8 cellular contexts compared by ENCODE assay signal in genomic region chr3:53236112-53236841, GRCh38. TPM values are rescaled to one million over a fixed set of nuclear protein-coding genes. Genes with fewer than 3 reads are reported as not detected.
A peak's percentile ranks its signal among the peaks of the same experiment; 100 is the strongest.
DNase-seq lines count a peak whose midpoint lies in the region; ATAC-seq, FAIRE-seq and TF ChIP-seq lines count a peak whose summit lies in the region.

No MANE protein-coding gene starts in this region.

- H3K4ac ChIP-seq in H1 (replicated peaks; ENCODE audit: insufficient read length, low read depth, low read length): no peak overlapping the region
- peak overlapping the region; percentile 9 to 15 for H3K4ac ChIP-seq in mesenchymal stem cell (ENCODE audit: low read depth in 1 of 2, low read length in 2 of 2)

- no peaks in the 10 kb centered on the region for H3K23me2 ChIP-seq in H1 (ENCODE audit: low read depth, low read length)

- WGBS in H1 (ENCODE audit: extremely low coverage in 1 of 2, insufficient coverage in 1 of 2, insufficient read length in 1 of 2, insufficient replicate concordance in 2 of 2, low coverage in 1 of 2, low lambda C conversion rate in 2 of 2, missing lambda C conversion rate in 1 of 2), 2 experiments: 88% methylated on average over 9 of the region's 9 CpGs; no CpG with 5 or more reads in 1 of the 2 experiments
- 56% methylated on average over 9 of the region's 9 CpGs for WGBS in mesenchymal stem cell

- no peaks in the 10 kb centered on the region for H3K9me3 Mint-ChIP-seq in CD4-positive, alpha-beta T cell

- TF ChIP-seq POLR2A in H1 (IDR thresholded peaks at IDR 0.05; ENCODE audit: control extremely low read depth in 1 of 2, low read depth in 2 of 2, low read length in 2 of 2): peak in 1 of 2 experiments; percentile 16; a peak in 1 of 3 replicates
- no peak for TF ChIP-seq POLR2A in uterus (IDR thresholded peaks at IDR 0.05)

- no peak for FAIRE-seq in H1 (lab: Jason Lieb, UNC)

- peak overlapping the region; percentile 5; the same call in 1 of the 2 replicates for H3K18ac ChIP-seq in H1 (ENCODE audit: extremely low read depth, low read length)
- H3K18ac ChIP-seq in mesenchymal stem cell (ENCODE audit: low read depth in 1 of 2, low read length in 2 of 2): peak overlapping the region; percentile 49 to 94

- no peak overlapping the region for H3K56ac ChIP-seq in H1 (replicated peaks; ENCODE audit: insufficient read length, low read depth, low read length)

- no peak overlapping the region for H2AFZ ChIP-seq in H1 (ENCODE audit: low read length)
- H2AFZ ChIP-seq in mesenchymal stem cell (ENCODE audit: low read depth, low read length): no peak overlapping the region

- no peak for TF ChIP-seq EP300 in H1 (IDR thresholded peaks at IDR 0.05; ENCODE audit: borderline replicate concordance in 1 of 2, low read depth in 2 of 2, low read length in 2 of 2)

- H3K27ac ChIP-seq in H1 (ENCODE audit: low read depth, low read length): peak overlapping the region; percentile 71
- H3K27ac ChIP-seq in mesenchymal stem cell (ENCODE audit: low read length, poor library complexity, severe bottlenecking): peak overlapping the region; percentile 79
- H3K27ac ChIP-seq in uterus: peak overlapping the region; percentile 28 to 40
- H3K27ac ChIP-seq in CD4-positive, alpha-beta T cell (ENCODE audit: low read depth, low read length): no peak overlapping the region

- no peak overlapping the region for H3K9ac ChIP-seq in H1 (replicated peaks in 1 of 4; ENCODE audit: extremely low read depth in 1 of 4, low read depth in 3 of 4, low read length in 3 of 4)
- H3K9ac ChIP-seq in mesenchymal stem cell (ENCODE audit: low read length): peak overlapping the region; percentile 81

- TF ChIP-seq CTCF in H1 (IDR thresholded peaks at IDR 0.05; ENCODE audit: control extremely low read depth in 1 of 3, insufficient read depth in 1 of 3, low read depth in 1 of 3, low read length in 3 of 3) (no peak), uterus (IDR thresholded peaks at IDR 0.05) (no peak)
- no peak for TF ChIP-seq CTCF in CD4-positive, alpha-beta T cell (IDR thresholded peaks at IDR 0.05)

- no peaks in the 10 kb centered on the region for H3K27me3 Mint-ChIP-seq in CD4-positive, alpha-beta T cell

- no peaks in the 10 kb centered on the region for H3K27me3 ChIP-seq in H1 (replicated peaks in 1 of 4; ENCODE audit: control insufficient read depth in 3 of 4, extremely low read depth in 1 of 4, insufficient read depth in 3 of 4, low read length in 3 of 4)
- H3K27me3 ChIP-seq in mesenchymal stem cell (ENCODE audit: control insufficient read depth in 1 of 2, insufficient read depth in 1 of 2, low read length in 2 of 2): no peaks in the 10 kb centered on the region
- no peaks in the 10 kb centered on the region for H3K27me3 ChIP-seq in uterus
- no peaks in the 10 kb centered on the region for H3K27me3 ChIP-seq in CD4-positive, alpha-beta T cell (ENCODE audit: control insufficient read depth, insufficient read depth, low read length)

- POLR2A ChIA-PET in H1 (lab: Charles Lee; ENCODE audit: partially characterized antibody): interaction anchor here (1.3 to 28.5 kb wide), 4 partner anchors 10 to 16 kb away, joined by 3 to 449 read pairs (median 20); partner anchors contain the start of gene TKT
- POLR2A ChIA-PET in CD4-positive, alpha-beta T cell (lab: Charles Lee): no interaction called here

- DNase-seq in H4 (ENCODE audit: low spot score) (peak; percentile 76), SHP77 (lab: John Stamatoyannopoulos, UW) (peak; percentile 63 to 80), H1 (ENCODE audit: low read depth in 1 of 2, low spot score in 2 of 2) (no peak), mesenchymal stem cell (peak; percentile 91), uterus (peak; percentile 32 to 37), NCI-H82 treated with DMSO at 0.1 percent for 48 hours (lab: John Stamatoyannopoulos, UW; ENCODE audit: unreplicated experiment) (no peak)
- DNase-seq in CD4-positive, alpha-beta T cell: no peak
- DNase-seq in effector CD8-positive, alpha-beta T cell (lab: John Stamatoyannopoulos, UW): no peak

- no peak overlapping the region for H2AK5ac ChIP-seq in H1 (ENCODE audit: low read depth, low read length)
- H2AK5ac ChIP-seq in mesenchymal stem cell (ENCODE audit: low read length, severe bottlenecking): peak overlapping the region; percentile 66

- peaks cover 83% of the 10 kb centered on the region for H3K36me3 Mint-ChIP-seq in CD4-positive, alpha-beta T cell (ENCODE audit: low read depth)

- H4K5ac ChIP-seq in H1 (ENCODE audit: insufficient read length, low read depth, low read length): peak overlapping the region; percentile 2

- H4K8ac ChIP-seq in H1 (ENCODE audit: extremely low read depth, insufficient read depth, low read length) (peak overlapping the region; percentile 72; the same call in 1 of the 2 replicates), mesenchymal stem cell (ENCODE audit: low read length) (peak overlapping the region; percentile 50)

- no peak overlapping the region for H3K27ac Mint-ChIP-seq in CD4-positive, alpha-beta T cell

- H4K20me1 ChIP-seq in H1 (replicated peaks in 1 of 2; ENCODE audit: control insufficient read depth in 1 of 2, insufficient read depth in 2 of 2, low read length in 2 of 2): peaks cover 20 to 54% of the 10 kb centered on the region in 2 experiments

- intact Hi-C loops in uterus (cut with DNase I; ENCODE audit: low total_unique reads): no loop called here
- intact Hi-C loops in CD4-positive, alpha-beta T cell (cut with DNase I, micrococcal nuclease): no loop called here

- peaks cover 0 to 31% of the 10 kb centered on the region in 2 experiments; a peak in 2 of 4 replicates for H3K79me2 ChIP-seq in H1 (ENCODE audit: control insufficient read depth in 1 of 2, insufficient read depth in 2 of 2, low read length in 2 of 2)

- no peak overlapping the region for H2BK20ac ChIP-seq in H1 (ENCODE audit: low read length)

- H2BK120ac ChIP-seq in H1 (replicated peaks; ENCODE audit: low read depth, low read length) (no peak overlapping the region), mesenchymal stem cell (ENCODE audit: low read depth, low read length) (peak overlapping the region; percentile 58)

- no peak for ATAC-seq in CD4-positive, alpha-beta T cell (ENCODE audit: poor library complexity)

- H2BK12ac ChIP-seq in H1 (ENCODE audit: low read depth, low read length): peak overlapping the region; percentile 6; the same call in 1 of the 2 replicates
- H2BK12ac ChIP-seq in mesenchymal stem cell (ENCODE audit: low read length in 2 of 2): peak overlapping the region; percentile 12 to 88

- no peak overlapping the region for H3K23ac ChIP-seq in H1 (ENCODE audit: insufficient read length)
- no peak overlapping the region for H3K23ac ChIP-seq in mesenchymal stem cell (ENCODE audit: low read length in 2 of 2)

- H3K4me3 ChIP-seq in H1 (ENCODE audit: extremely low read depth in 1 of 4, insufficient read depth in 2 of 4, low read depth in 3 of 4, low read length in 4 of 4): no peak overlapping the region
- H3K4me3 ChIP-seq in mesenchymal stem cell (ENCODE audit: insufficient read depth in 1 of 2, low read depth in 1 of 2, low read length in 2 of 2): peak overlapping the region in 1 of 2 experiments; percentile 1
- no peak overlapping the region for H3K4me3 ChIP-seq in uterus

- peaks cover 19% of the 10 kb centered on the region; the same call in 1 of the 2 replicates for H3K79me1 ChIP-seq in H1 (ENCODE audit: low read depth, low read length)
- H3K79me1 ChIP-seq in mesenchymal stem cell (replicated peaks; ENCODE audit: low read length, poor library complexity, severe bottlenecking): peaks cover 26% of the 10 kb centered on the region

- TF ChIP-seq RAD21 in H1 (IDR thresholded peaks at IDR 0.05 in 1 of 2, conservative IDR thresholded peaks at IDR 0.05 in 1 of 2; ENCODE audit: low read depth in 2 of 2, low read length in 2 of 2): no peak

- peaks cover 58 to 91% (median 87%) of the 10 kb centered on the region in 4 experiments for H3K36me3 ChIP-seq in H1 (ENCODE audit: control insufficient read depth in 2 of 4, insufficient read depth in 4 of 4, low read length in 3 of 4)
- peaks cover 79 to 91% of the 10 kb centered on the region in 2 experiments for H3K36me3 ChIP-seq in mesenchymal stem cell (ENCODE audit: control insufficient read depth in 1 of 2, insufficient read depth in 2 of 2, low read depth in 1 of 2, low read length in 2 of 2)
- H3K36me3 ChIP-seq in uterus: no peaks in the 10 kb centered on the region

- H3K4me1 Mint-ChIP-seq in CD4-positive, alpha-beta T cell (ENCODE audit: low read depth): no peaks in the 10 kb centered on the region

- H2BK15ac ChIP-seq in H1 (ENCODE audit: low read length): no peak overlapping the region
- no peak overlapping the region for H2BK15ac ChIP-seq in mesenchymal stem cell (ENCODE audit: low read depth, poor library complexity, severe bottlenecking)

- H3K9me3 ChIP-seq in H1 (ENCODE audit: insufficient read depth in 2 of 2, low read depth in 1 of 2, low read length in 1 of 2): no peaks in the 10 kb centered on the region
- no peaks in the 10 kb centered on the region for H3K9me3 ChIP-seq in mesenchymal stem cell (ENCODE audit: control insufficient read depth, low read length)
- H3K9me3 ChIP-seq in uterus: no peaks in the 10 kb centered on the region
- H3K9me3 ChIP-seq in CD4-positive, alpha-beta T cell (ENCODE audit: control insufficient read depth, low read length): no peaks in the 10 kb centered on the region

- CTCF ChIA-PET in H1 (lab: Charles Lee; ENCODE audit: partially characterized antibody): interaction anchor here (1.1 to 9.0 kb wide), 4 partner anchors 8 to 60 kb away, joined by 3 to 68 read pairs (median 4); no protein-coding TSS in a partner anchor
- CTCF ChIA-PET in CD4-positive, alpha-beta T cell (lab: Charles Lee): no interaction called here

- H4K91ac ChIP-seq in H1 (replicated peaks; ENCODE audit: insufficient read length, low read length) (no peak overlapping the region), mesenchymal stem cell (ENCODE audit: low read length) (peak overlapping the region; percentile 93)

- H2BK5ac ChIP-seq in H1 (ENCODE audit: low read depth, low read length): peak overlapping the region; percentile 93
- peak overlapping the region; percentile 3 for H2BK5ac ChIP-seq in mesenchymal stem cell (ENCODE audit: low read depth, low read length, poor library complexity, severe bottlenecking)

- no peak overlapping the region for H3K4me3 Mint-ChIP-seq in CD4-positive, alpha-beta T cell

- no peak overlapping the region for H3K14ac ChIP-seq in H1 (ENCODE audit: insufficient read length)
- peak overlapping the region in 1 of 2 experiments; percentile 55 for H3K14ac ChIP-seq in mesenchymal stem cell (ENCODE audit: low read length in 2 of 2)

- H3K4me2 ChIP-seq in H1 (ENCODE audit: insufficient read depth in 1 of 2, low read depth in 2 of 2, low read length in 2 of 2) (no peak overlapping the region), mesenchymal stem cell (ENCODE audit: low read length, poor library complexity, severe bottlenecking) (no peak overlapping the region)

- H3K4me1 ChIP-seq in H1 (replicated peaks in 1 of 4; ENCODE audit: control insufficient read depth in 3 of 4, insufficient read depth in 4 of 4, low read length in 3 of 4): peaks cover 0 to 7% (median 3%) of the 10 kb centered on the region in 4 experiments; a peak in 5 of 7 replicates
- H3K4me1 ChIP-seq in mesenchymal stem cell (ENCODE audit: control insufficient read depth, insufficient read depth, low read depth, low read length): peaks cover 67% of the 10 kb centered on the region
- peaks cover 0 to 9% of the 10 kb centered on the region in 2 donors for H3K4me1 ChIP-seq in uterus

RNA-seq across cellular contexts. Expression of gene TKT, which starts 19.5 kb away (rescaled TPM):
- 404 and 447 TPM in 2 replicates for total RNA-seq in H4 (2014; rRNA removed; shearing (Covaris generic))
- 975 and 986 TPM in 2 replicates for total RNA-seq in H1 (2021; fragmentation: NEBNext Ultra II Directional; extraction: Animal tissue kit (Norgen Biotek cat#: 25700))
- 418 and 649 TPM in 2 replicates for polyA plus RNA-seq in H1 (2011; rRNA removed)
- polyA plus RNA-seq in H1 (2011; cell fraction: cytosol; rRNA removed): 449 TPM
- polyA plus RNA-seq in H1 (2011; cell fraction: nucleus; rRNA removed): 987 TPM
- polyA plus RNA-seq in H1 (2012, experiment 1 of 2): 570 to 1,148 TPM (median 1,049 TPM) in 4 replicates
- 841 TPM for polyA plus RNA-seq in H1 (2012, experiment 2 of 2)
- 760 TPM for polyA plus RNA-seq in H1 (2013, experiment 1 of 2)
- polyA plus RNA-seq in H1 (2013, experiment 2 of 2): 785 TPM
- 353 and 390 TPM in 2 replicates for polyA minus RNA-seq in H1 (2011; rRNA and poly(A)+ RNA removed)
- 430 TPM for polyA minus RNA-seq in H1 (2011; cell fraction: cytosol; rRNA and poly(A)+ RNA removed)
- polyA minus RNA-seq in H1 (2011; cell fraction: nucleus; rRNA and poly(A)+ RNA removed): 346 TPM
- 359 TPM for polyA plus RNA-seq in mesenchymal stem cell (2013, experiment 1 of 2)
- 363 TPM for polyA plus RNA-seq in mesenchymal stem cell (2013, experiment 2 of 2)
- total RNA-seq in uterus: 100 to 1,000 TPM in 1 of 4 donors, 10 to 100 TPM in 3; 74.5 to 113 (median 84.6) TPM
- total RNA-seq in CD4-positive, alpha-beta T cell: 100 to 1,000 TPM in 1 of 2 experiments, 10 to 100 TPM in 1; 91.5 to 103 TPM

Comparison
In these comparisons a context has a peak if more than half of its experiments do, and no peak if none do; other contexts are left out.
1. DNase-seq: peak in H4 (single experiment), SHP77 (2 of 2), mesenchymal stem cell (single experiment) and uterus (2 of 2); none in H1 (0 of 2), CD4-positive, alpha-beta T cell (0 of 10), effector CD8-positive, alpha-beta T cell (single experiment) and NCI-H82 treated with DMSO at 0.1 percent for 48 hours (single experiment).